ENCODE assay signal across 17 cellular contexts in the genomic region with DNA sequence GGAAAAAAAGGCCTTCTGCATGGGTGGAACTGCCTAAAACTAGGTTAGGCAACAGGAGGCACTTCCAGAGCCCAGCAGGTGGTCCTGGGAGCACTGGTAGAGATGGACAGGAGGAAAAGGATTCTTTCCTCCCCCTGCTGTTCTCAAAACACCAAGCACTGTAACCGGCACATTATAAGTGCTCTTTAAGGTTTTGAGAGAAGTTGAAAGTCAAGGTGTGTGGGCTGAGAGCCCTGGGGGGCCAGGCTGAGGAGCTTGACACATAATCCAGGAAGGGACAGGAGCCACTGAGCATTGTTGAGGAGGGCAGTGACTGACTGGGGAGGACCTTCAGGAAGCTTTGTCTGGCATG.
"Had no signal": no experiment of that assay in that cellular context is flagged by ENCODE, and none has a peak within 500 bp of the region (broad histone marks: within the 10 kb centered on the region; RNA-seq: fewer than 3 reads in every experiment).

No MANE protein-coding gene starts in this region.

- H3K27me3 ChIP-seq: adrenal gland, upper lobe of left lung had no signal

- ATAC-seq: activated CD8-positive, alpha-beta memory T cell treated with anti-CD3 and anti-CD28 coated beads, Interleukin-2, amount 10 ng/mL, durations not matched to agents 7 days and 5 days; esophagus mucosa; left lobe of liver; natural killer cell; sciatic nerve; stimulated activated naive CD8-positive, alpha-beta T cell treated with anti-CD3 and anti-CD28 coated beads, Interleukin-15, amount 100 ng/mL, for 72 hours; T-cell had no signal

- H3K27ac Mint-ChIP-seq: activated CD8-positive, alpha-beta memory T cell treated with anti-CD3 and anti-CD28 coated beads, Interleukin-2, amount 10 ng/mL, durations not matched to agents 7 days and 5 days; activated naive CD4-positive, alpha-beta T cell treated with anti-CD3 and anti-CD28 coated beads, Interleukin-2, amount 50 U/mL, for 24 hours; memory B cell; natural killer cell; stimulated activated naive CD8-positive, alpha-beta T cell treated with anti-CD3 and anti-CD28 coated beads, Interleukin-15, amount 100 ng/mL, for 72 hours; T-cell had no signal

- H3K4me3 ChIP-seq: adrenal gland, upper lobe of left lung had no signal

- H3K27ac ChIP-seq: adrenal gland, upper lobe of left lung had no signal

- H3K27me3 Mint-ChIP-seq: activated CD8-positive, alpha-beta memory T cell treated with anti-CD3 and anti-CD28 coated beads, Interleukin-2, amount 10 ng/mL, durations not matched to agents 7 days and 5 days; activated naive CD4-positive, alpha-beta T cell treated with anti-CD3 and anti-CD28 coated beads, Interleukin-2, amount 50 U/mL, for 24 hours; stimulated activated naive CD8-positive, alpha-beta T cell treated with anti-CD3 and anti-CD28 coated beads, Interleukin-15, amount 100 ng/mL, for 72 hours; T-cell had no signal

- H3K4me1 Mint-ChIP-seq: activated naive CD4-positive, alpha-beta T cell treated with anti-CD3 and anti-CD28 coated beads, Interleukin-2, amount 50 U/mL, for 24 hours; natural killer cell had no signal

- H3K9me3 ChIP-seq: upper lobe of left lung had no signal

- H3K9me3 Mint-ChIP-seq: activated naive CD4-positive, alpha-beta T cell treated with anti-CD3 and anti-CD28 coated beads, Interleukin-2, amount 50 U/mL, for 24 hours; memory B cell; natural killer cell; stimulated activated naive CD8-positive, alpha-beta T cell treated with anti-CD3 and anti-CD28 coated beads, Interleukin-15, amount 100 ng/mL, for 72 hours; T-cell had no signal

- H3K36me3 Mint-ChIP-seq: activated naive CD4-positive, alpha-beta T cell treated with anti-CD3 and anti-CD28 coated beads, Interleukin-2, amount 50 U/mL, for 24 hours; memory B cell; natural killer cell; T-cell had no signal

- H3K4me1 ChIP-seq: adrenal gland had no signal

- H3K36me3 ChIP-seq: adrenal gland, upper lobe of left lung had no signal

- DNase-seq: activated CD4-positive, alpha-beta T cell treated with anti-CD3 and anti-CD28 coated beads for 1 hour; activated CD4-positive, alpha-beta T cell treated with anti-CD3 and anti-CD28 coated beads, Interleukin-2, amount 50 U/mL, for 48 hours; activated CD8-positive, alpha-beta memory T cell treated with anti-CD3 and anti-CD28 coated beads, Interleukin-2, amount 10 ng/mL, durations not matched to agents 7 days and 5 days; activated effector memory CD4-positive, alpha-beta T cell treated with Interleukin-2 at 50 U/mL for 16 hours; activated T-cell treated with anti-CD3 and anti-CD28 coated beads, Interleukin-2, amount 50 U/mL, for 1 hour; adrenal gland; hippocampal formation; natural killer cell; stimulated activated naive CD8-positive, alpha-beta T cell treated with anti-CD3 and anti-CD28 coated beads, Interleukin-15, amount 100 ng/mL, for 72 hours; T-cell; T-helper 9 cell; upper lobe of left lung had no signal

- H3K4me3 Mint-ChIP-seq: activated CD8-positive, alpha-beta memory T cell treated with anti-CD3 and anti-CD28 coated beads, Interleukin-2, amount 10 ng/mL, durations not matched to agents 7 days and 5 days; activated naive CD4-positive, alpha-beta T cell treated with anti-CD3 and anti-CD28 coated beads, Interleukin-2, amount 50 U/mL, for 24 hours; memory B cell; natural killer cell; stimulated activated naive CD8-positive, alpha-beta T cell treated with anti-CD3 and anti-CD28 coated beads, Interleukin-15, amount 100 ng/mL, for 72 hours; T-cell had no signal
